In genomic region chr7:4798706-4799235, GRCh38 we compare ENCODE assay signal across 22 cellular contexts. TPM values are rescaled to one million over a fixed set of nuclear protein-coding genes. Genes with fewer than 3 reads are reported as not detected.
DNase-seq lines count a peak whose midpoint lies in the region; ATAC-seq and TF ChIP-seq lines count a peak whose summit lies in the region.
"Had no signal": no experiment of that assay in that cellular context is flagged by ENCODE, and none has a peak within 500 bp of the region (broad histone marks: within the 10 kb centered on the region; RNA-seq: fewer than 3 reads in every experiment).

No MANE protein-coding gene starts in this region.

- intact Hi-C loops in mammary epithelial cell (cut with micrococcal nuclease) = loop anchor here (1.0 to 10.0 kb wide), 3 partner anchors 86 to 376 kb away; partner anchors contain the start of gene RADIL
- intact Hi-C loops in breast epithelium (cut with DNase I; ENCODE audit: low total_unique reads) = no loop called here
- intact Hi-C loops in aorta (cut with DNase I) = loop anchor here (2.0 to 5.0 kb wide), 3 partner anchors 84 to 286 kb away; partner anchors contain the start of gene RADIL (in 2 of the 2)

- POLR2A ChIA-PET in naive thymus-derived CD8-positive, alpha-beta T cell (lab: Charles Lee) = interaction anchor here (0.6 to 1.3 kb wide), 3 partner anchors 114 to 389 kb away, joined by 3 to 5 read pairs (median 3); no protein-coding TSS in a partner anchor

- no peak for TF ChIP-seq POLR2A in breast epithelium (IDR thresholded peaks at IDR 0.05)

- no peaks in the 10 kb centered on the region for H3K27me3 Mint-ChIP-seq in naive thymus-derived CD8-positive, alpha-beta T cell
- H3K27me3 Mint-ChIP-seq: activated T-cell treated with anti-CD3 and anti-CD28 coated beads, Interleukin-2, amount 50 U/mL, for 24 hours; B cell; brain; effector memory CD8-positive, alpha-beta T cell; memory B cell had no signal

- H3K4me3 Mint-ChIP-seq in naive thymus-derived CD8-positive, alpha-beta T cell = no peak overlapping the region
- H3K4me3 Mint-ChIP-seq: activated T-cell treated with anti-CD3 and anti-CD28 coated beads, Interleukin-2, amount 50 U/mL, for 24 hours; B cell; brain; effector memory CD8-positive, alpha-beta T cell; memory B cell had no signal

- peaks cover 2 to 10% (median 7%) of the 10 kb centered on the region in 4 donors for H3K4me1 Mint-ChIP-seq in naive thymus-derived CD8-positive, alpha-beta T cell
- H3K4me1 Mint-ChIP-seq: B cell, memory B cell had no signal

- in situ Hi-C loops in mammary epithelial cell (cut with MboI; ENCODE audit: low sequenced_read_pairs in 2 of 2) = loop anchor here in 1 of 2 donors (5.0 kb wide), 1 partner anchor 289 kb away; no protein-coding TSS in a partner anchor

- H3K9ac ChIP-seq in mammary epithelial cell (ENCODE audit: insufficient read depth, low read length) = no peak overlapping the region

- H3K79me2 ChIP-seq in mammary epithelial cell (ENCODE audit: insufficient read depth, low read length) = no peaks in the 10 kb centered on the region

- no peaks in the 10 kb centered on the region for H4K20me1 ChIP-seq in mammary epithelial cell (ENCODE audit: insufficient read depth, low read length)

- H3K4me3 ChIP-seq in mammary epithelial cell (replicated peaks in 1 of 3; ENCODE audit: insufficient read depth in 1 of 3, low read depth in 2 of 3, low read length in 3 of 3) = no peak overlapping the region
- H3K4me3 ChIP-seq in breast epithelium = no peak overlapping the region
- no peak overlapping the region for H3K4me3 ChIP-seq in aorta (ENCODE audit: low read length in 2 of 2)
- H3K4me3 ChIP-seq: colonic mucosa, esophagus squamous epithelium, gastrocnemius medialis, prostate gland, upper lobe of left lung had no signal

- H3K36me3 ChIP-seq in mammary epithelial cell (ENCODE audit: insufficient read depth, low read length) = no peaks in the 10 kb centered on the region
- no peaks in the 10 kb centered on the region for H3K36me3 ChIP-seq in breast epithelium
- H3K36me3 ChIP-seq in aorta (ENCODE audit: control insufficient read depth in 1 of 2, insufficient read depth in 2 of 2, low read length in 1 of 2) = no peaks in the 10 kb centered on the region
- H3K36me3 ChIP-seq: colonic mucosa, esophagus squamous epithelium, gastrocnemius medialis, neutrophil, prostate gland had no signal

- no peak overlapping the region for H3K27ac ChIP-seq in mammary epithelial cell (ENCODE audit: insufficient read depth, low read depth, low read length)
- H3K27ac ChIP-seq in breast epithelium = no peak overlapping the region
- H3K27ac ChIP-seq in aorta (ENCODE audit: low read depth in 1 of 2, low read length in 2 of 2) = no peak overlapping the region
- H3K27ac ChIP-seq: colonic mucosa, esophagus squamous epithelium, gastrocnemius medialis, neutrophil, prostate gland, upper lobe of left lung had no signal

- H3K27ac Mint-ChIP-seq in naive thymus-derived CD8-positive, alpha-beta T cell = no peak overlapping the region
- H3K27ac Mint-ChIP-seq: activated T-cell treated with anti-CD3 and anti-CD28 coated beads, Interleukin-2, amount 50 U/mL, for 24 hours; B cell; effector memory CD8-positive, alpha-beta T cell; memory B cell had no signal

- peak overlapping the region; percentile 54 for H2AFZ ChIP-seq in mammary epithelial cell (ENCODE audit: low read depth, low read length)

- H3K27me3 ChIP-seq in mammary epithelial cell (ENCODE audit: insufficient read depth, low read length) = no peaks in the 10 kb centered on the region
- no peaks in the 10 kb centered on the region for H3K27me3 ChIP-seq in breast epithelium
- H3K27me3 ChIP-seq in aorta (ENCODE audit: control insufficient read depth in 1 of 2, insufficient read depth in 2 of 2, low read length in 1 of 2) = no peaks in the 10 kb centered on the region
- H3K27me3 ChIP-seq: colonic mucosa, esophagus squamous epithelium, gastrocnemius medialis, upper lobe of left lung had no signal

- 86% methylated on average over 11 of the region's 15 CpGs for whole genome bisulfite sequencing in mammary epithelial cell (ENCODE audit: low coverage, missing lambda C conversion rate)
- 73 to 77% methylated on average over 15 of the region's 15 CpGs for WGBS in aorta, 2 donors

- H3K9me3 Mint-ChIP-seq in naive thymus-derived CD8-positive, alpha-beta T cell = no peaks in the 10 kb centered on the region
- H3K9me3 Mint-ChIP-seq: activated T-cell treated with anti-CD3 and anti-CD28 coated beads, Interleukin-2, amount 50 U/mL, for 24 hours; brain; effector memory CD8-positive, alpha-beta T cell; memory B cell had no signal

- CTCF ChIA-PET in mammary epithelial cell (lab: Charles Lee; ENCODE audit: low non-redundant PET) = interaction anchor here (0.6 kb wide), 1 partner anchor 1952 kb away, joined by 52 read pairs; no protein-coding TSS in a partner anchor

- no peak overlapping the region for H3K4me2 ChIP-seq in mammary epithelial cell (ENCODE audit: insufficient read depth, low read depth, low read length)

- DNase-seq in mammary epithelial cell (no peak), breast epithelium (ENCODE audit: low spot score in 2 of 2) (no peak), cerebellar cortex (ENCODE audit: low spot score) (peak; percentile 42), left lobe of liver (ENCODE audit: low spot score) (no peak), aorta (no peak), HT-29 (ENCODE audit: low spot score) (no peak)
- no peak for DNase-seq in naive thymus-derived CD8-positive, alpha-beta T cell
- DNase-seq: esophagus squamous epithelium, gastrocnemius medialis, NCI-H1048, NCI-H187 treated with DMSO at 0.1 percent for 48 hours, NCI-H748 treated with DMSO at 0.1 percent for 48 hours had no signal

- H3K9me3 ChIP-seq in mammary epithelial cell (replicated peaks; ENCODE audit: insufficient read depth, low read length) (no peaks in the 10 kb centered on the region), breast epithelium (no peaks in the 10 kb centered on the region), aorta (ENCODE audit: control insufficient read depth, low read length) (no peaks in the 10 kb centered on the region)
- H3K9me3 ChIP-seq: colonic mucosa, esophagus squamous epithelium, gastrocnemius medialis, neutrophil, prostate gland, upper lobe of left lung had no signal

- H3K36me3 Mint-ChIP-seq in naive thymus-derived CD8-positive, alpha-beta T cell = no peaks in the 10 kb centered on the region
- H3K36me3 Mint-ChIP-seq: memory B cell had no signal

- H3K4me1 ChIP-seq in mammary epithelial cell (ENCODE audit: insufficient read depth, low read length) = peaks cover 8% of the 10 kb centered on the region
- no peaks in the 10 kb centered on the region for H3K4me1 ChIP-seq in breast epithelium
- no peaks in the 10 kb centered on the region for H3K4me1 ChIP-seq in aorta (ENCODE audit: control insufficient read depth in 1 of 2, insufficient read depth in 2 of 2, low read length in 2 of 2)
- H3K4me1 ChIP-seq: colonic mucosa, prostate gland had no signal

- no TSS peak for BruUV-seq in mammary epithelial cell (replicated peaks; lab: Mats Ljungman, UMichigan)

- ATAC-seq in left lobe of liver = peak; percentile 22
- peak; percentile 4 for ATAC-seq in aorta (ENCODE audit: low FRiP score)
- ATAC-seq in HG02840 (IDR thresholded peaks at IDR 0.05; ENCODE audit: low FRiP score, unreplicated experiment) = no peak
- ATAC-seq in naive thymus-derived CD8-positive, alpha-beta T cell = no peak

- dilution Hi-C loops in mammary epithelial cell (cut with HindIII; ENCODE audit: low sequenced_read_pairs) = no loop called here

- no peak for TF ChIP-seq CTCF in mammary epithelial cell (conservative IDR thresholded peaks at IDR 0.05 in 1 of 2, IDR thresholded peaks at IDR 0.05 in 1 of 2; ENCODE audit: extremely low read depth in 1 of 2, insufficient read depth in 1 of 2, low read depth in 1 of 2, low read length in 2 of 2)
- TF ChIP-seq CTCF in breast epithelium (IDR thresholded peaks at IDR 0.05) = no peak

RNA-seq across cellular contexts. Expression of gene AP5Z1, which starts 23.3 kb away (rescaled TPM):
- total RNA-seq in mammary epithelial cell (10 to 100 TPM; 35.5 to 41.5 TPM), breast epithelium (10 to 100 TPM; 20.0 to 25.9 (median 23.3) TPM), left lobe of liver (13.2 TPM), aorta (10 to 100 TPM; 30.7 to 45.3 TPM)
- polyA plus RNA-seq in mammary epithelial cell (14.3 TPM), aorta (10 to 100 TPM; 12.5 to 99.9 TPM)
- polyA minus RNA-seq in mammary epithelial cell = 3.3 TPM
- total RNA-seq in naive thymus-derived CD8-positive, alpha-beta T cell = 100 to 1,000 TPM; 109 to 111 TPM
- polyA plus RNA-seq in naive thymus-derived CD8-positive, alpha-beta T cell = 10 to 100 TPM; 25.2 to 44.1 (median 34.1) TPM
- 74.5 and 81.3 TPM in 2 replicates for total RNA-seq in HT-29 (2014; rRNA removed; shearing (Covaris generic))

Comparison
In these comparisons a context has a peak if more than half of its experiments do, and no peak if none do; other contexts are left out.
1. ATAC-seq: peak in left lobe of liver (single experiment) and aorta (single experiment); none in HG02840 (single experiment) and naive thymus-derived CD8-positive, alpha-beta T cell (0 of 2).